In the genomic region with DNA sequence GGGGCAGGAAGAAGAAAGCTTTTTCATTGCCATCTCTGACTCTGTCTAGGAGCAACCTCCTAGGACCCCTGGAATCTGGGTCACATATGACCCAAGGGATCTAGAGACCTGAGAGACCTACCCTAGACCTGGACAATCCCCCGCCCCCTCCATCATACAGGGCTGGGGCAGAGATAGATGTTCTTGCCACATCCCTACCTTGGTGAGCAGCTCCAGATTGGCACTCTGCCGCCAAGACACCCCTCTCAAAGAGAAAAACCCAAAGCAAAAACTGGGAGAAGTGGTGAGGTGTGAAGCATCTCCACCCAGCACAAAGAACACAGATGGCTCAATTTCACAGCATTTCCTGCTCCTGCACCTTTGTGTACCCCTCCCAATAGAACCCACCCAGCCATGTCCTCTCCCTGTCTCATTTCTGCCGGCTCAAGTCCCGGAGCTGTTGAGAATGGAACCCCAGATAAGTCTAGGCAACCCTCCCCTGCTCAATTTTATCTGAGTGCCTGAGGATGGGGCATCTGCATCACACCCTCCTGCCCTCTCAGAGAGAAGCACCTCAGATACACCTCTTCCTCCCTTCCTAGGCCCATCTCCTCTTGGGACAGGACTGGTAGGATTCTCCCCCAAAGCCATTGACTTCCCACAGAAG, we compare ENCODE assay signal across 8 cellular contexts. TPM values are rescaled to one million over a fixed set of nuclear protein-coding genes. Genes with fewer than 3 reads are reported as not detected.
A peak's percentile ranks its signal among the peaks of the same experiment; 100 is the strongest.
DNase-seq lines count a peak whose midpoint lies in the region; ATAC-seq and TF ChIP-seq lines count a peak whose summit lies in the region.

No MANE protein-coding gene starts in this region.

- WGBS in esophagus, 2 donors: 79 to 81% methylated on average over 4 of the region's 4 CpGs

- POLR2A ChIA-PET in PC-9 (lab: Charles Lee; ENCODE audit: unreplicated experiment): no interaction called here

- H3K36me3 ChIP-seq in PC-9 (ENCODE audit: low read depth) (no peaks in the 10 kb centered on the region), esophagus (ENCODE audit: control insufficient read depth in 2 of 2, insufficient read depth in 2 of 2, low read length in 1 of 2) (no peaks in the 10 kb centered on the region), rectal smooth muscle tissue (ENCODE audit: control insufficient read depth, insufficient read depth, low read length) (no peaks in the 10 kb centered on the region)

- H3K79me2 ChIP-seq in PC-9 (ENCODE audit: low read depth): no peaks in the 10 kb centered on the region

- no peak for ATAC-seq in HG03095 (IDR thresholded peaks at IDR 0.05; ENCODE audit: unreplicated experiment)

- H3K27ac ChIP-seq in PC-9 (no peak overlapping the region), esophagus (ENCODE audit: low read depth in 2 of 2, low read length in 1 of 2) (peak overlapping the region; percentile 4 to 50), rectal smooth muscle tissue (ENCODE audit: low read depth, low read length) (no peak overlapping the region)

- peaks cover 19% of the 10 kb centered on the region; the same call in 1 of the 2 replicates for H3F3A ChIP-seq in PC-9 (ENCODE audit: insufficient read depth, low read depth)

- no peak for TF ChIP-seq CTCF in GM12864 (IDR thresholded peaks at IDR 0.05; ENCODE audit: low read depth, low read length, missing control alignments)
- no peak for TF ChIP-seq CTCF in PC-9 (conservative IDR thresholded peaks at IDR 0.05)

- H3K9me2 ChIP-seq in PC-9 (ENCODE audit: insufficient read depth): no peaks in the 10 kb centered on the region

- CTCF ChIA-PET in PC-9 (lab: Charles Lee): no interaction called here

- intact Hi-C loops in PC-9 (cut with micrococcal nuclease; ENCODE audit: unreplicated experiment): no loop called here

- H3K4me1 ChIP-seq in PC-9 (replicated peaks; ENCODE audit: insufficient read depth) (peaks cover 37% of the 10 kb centered on the region), esophagus (ENCODE audit: control insufficient read depth in 2 of 2, insufficient read depth in 2 of 2, low read length in 1 of 2) (peaks cover 0 to 14% of the 10 kb centered on the region in 2 donors), rectal smooth muscle tissue (ENCODE audit: control insufficient read depth, insufficient read depth, low read length) (no peaks in the 10 kb centered on the region)

- peak overlapping the region; percentile 65 for H3K4me3 ChIP-seq in GM12864 (ENCODE audit: low read depth, low read length)
- peak overlapping the region; percentile 58 for H3K4me3 ChIP-seq in PC-9
- H3K4me3 ChIP-seq in esophagus (ENCODE audit: low read depth in 1 of 2, low read length in 2 of 2): peak overlapping the region; percentile 45 to 50
- peak overlapping the region; percentile 55 for H3K4me3 ChIP-seq in rectal smooth muscle tissue (ENCODE audit: low read length)

- no peaks in the 10 kb centered on the region for H3K9me3 ChIP-seq in PC-9 (ENCODE audit: insufficient read depth, low read depth)
- H3K9me3 ChIP-seq in esophagus (ENCODE audit: control insufficient read depth in 2 of 2, insufficient read depth in 1 of 2, low read depth in 1 of 2, low read length in 1 of 2): no peaks in the 10 kb centered on the region

- H2AFZ ChIP-seq in PC-9: no peak overlapping the region

- H4K20me1 ChIP-seq in PC-9 (ENCODE audit: insufficient read depth): no peaks in the 10 kb centered on the region

- no TSS peak for BruUV-seq in PC-9 (replicated peaks; lab: Mats Ljungman, UMichigan)

- DNase-seq in GM12864 (ENCODE audit: low read depth): no peak
- no peak for DNase-seq in PC-9
- no peak for DNase-seq in NCI-H2107 (lab: John Stamatoyannopoulos, UW)
- no peak for DNase-seq in glomerular visceral epithelial cell (ENCODE audit: extremely low spot score)
- DNase-seq in DMS53 treated with DMSO at 0.1 percent for 48 hours (lab: John Stamatoyannopoulos, UW; ENCODE audit: unreplicated experiment): no peak

- H3K27me3 ChIP-seq in PC-9 (ENCODE audit: insufficient read depth, low read depth): no peaks in the 10 kb centered on the region
- H3K27me3 ChIP-seq in esophagus (ENCODE audit: control insufficient read depth in 1 of 2, insufficient read depth in 2 of 2, low read length in 2 of 2): no peaks in the 10 kb centered on the region
- peaks cover 4% of the 10 kb centered on the region for H3K27me3 ChIP-seq in rectal smooth muscle tissue (ENCODE audit: control insufficient read depth, insufficient read depth, low read length)

- H3K4me2 ChIP-seq in PC-9: peak overlapping the region; percentile 86

- H3K9ac ChIP-seq in rectal smooth muscle tissue (ENCODE audit: low read length): no peak overlapping the region

RNA-seq across cellular contexts. Expression of a gene that starts 1.2 kb away (rescaled TPM):
- total RNA-seq in PC-9 (2021): 1.9 and 3.7 TPM in 2 replicates
- polyA plus RNA-seq in esophagus: under 1 TPM; 0.28 to 0.71 TPM

Comparison
In these comparisons a context has a peak if more than half of its experiments do, and no peak if none do; other contexts are left out.
1. H3K27ac ChIP-seq: peak in esophagus (2 of 2); none in PC-9 (single experiment) and rectal smooth muscle tissue (single experiment).
2. Peak in every context shown above with its lines, with median percentiles within 50 percentile points of each other: H3K4me3 ChIP-seq.